Comparison of ENCODE assay signal across 1 cellular context in the genomic region with DNA sequence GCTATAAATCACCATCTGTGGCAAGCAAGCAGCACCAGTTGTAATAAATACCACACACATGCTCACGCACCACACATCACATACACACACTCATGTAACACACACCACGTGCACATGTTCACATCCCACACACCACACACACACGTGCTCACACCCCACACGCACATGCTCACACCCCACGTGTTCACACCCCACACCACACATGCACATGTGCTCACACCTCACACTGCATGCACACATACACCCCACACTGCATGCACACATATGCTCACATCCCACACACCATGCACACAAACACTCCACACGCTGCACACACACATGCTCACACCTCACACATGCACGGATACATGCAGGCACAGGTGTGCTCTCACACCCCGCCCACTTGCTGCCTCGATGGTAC.
TF ChIP-seq lines count a peak whose summit lies in the region.

No MANE protein-coding gene starts in this region.

TF ChIP-seq in HEK293, 187 proteins besides CTCF, POLR2A, EP300 and RAD21 (continued from another document):
- TF ChIP-seq, protein P1, sequence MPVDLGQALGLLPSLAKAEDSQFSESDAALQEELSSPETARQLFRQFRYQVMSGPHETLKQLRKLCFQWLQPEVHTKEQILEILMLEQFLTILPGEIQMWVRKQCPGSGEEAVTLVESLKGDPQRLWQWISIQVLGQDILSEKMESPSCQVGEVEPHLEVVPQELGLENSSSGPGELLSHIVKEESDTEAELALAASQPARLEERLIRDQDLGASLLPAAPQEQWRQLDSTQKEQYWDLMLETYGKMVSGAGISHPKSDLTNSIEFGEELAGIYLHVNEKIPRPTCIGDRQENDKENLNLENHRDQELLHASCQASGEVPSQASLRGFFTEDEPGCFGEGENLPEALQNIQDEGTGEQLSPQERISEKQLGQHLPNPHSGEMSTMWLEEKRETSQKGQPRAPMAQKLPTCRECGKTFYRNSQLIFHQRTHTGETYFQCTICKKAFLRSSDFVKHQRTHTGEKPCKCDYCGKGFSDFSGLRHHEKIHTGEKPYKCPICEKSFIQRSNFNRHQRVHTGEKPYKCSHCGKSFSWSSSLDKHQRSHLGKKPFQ (tag by site-specific recombination; IDR thresholded peaks at IDR 0.05): peak; percentile 98
- TF ChIP-seq YY2 (tag by site-specific recombination; IDR thresholded peaks at IDR 0.05): no peak
- no peak for TF ChIP-seq ZNF664 (tag by site-specific recombination; IDR thresholded peaks at IDR 0.05)
- TF ChIP-seq, protein P2, sequence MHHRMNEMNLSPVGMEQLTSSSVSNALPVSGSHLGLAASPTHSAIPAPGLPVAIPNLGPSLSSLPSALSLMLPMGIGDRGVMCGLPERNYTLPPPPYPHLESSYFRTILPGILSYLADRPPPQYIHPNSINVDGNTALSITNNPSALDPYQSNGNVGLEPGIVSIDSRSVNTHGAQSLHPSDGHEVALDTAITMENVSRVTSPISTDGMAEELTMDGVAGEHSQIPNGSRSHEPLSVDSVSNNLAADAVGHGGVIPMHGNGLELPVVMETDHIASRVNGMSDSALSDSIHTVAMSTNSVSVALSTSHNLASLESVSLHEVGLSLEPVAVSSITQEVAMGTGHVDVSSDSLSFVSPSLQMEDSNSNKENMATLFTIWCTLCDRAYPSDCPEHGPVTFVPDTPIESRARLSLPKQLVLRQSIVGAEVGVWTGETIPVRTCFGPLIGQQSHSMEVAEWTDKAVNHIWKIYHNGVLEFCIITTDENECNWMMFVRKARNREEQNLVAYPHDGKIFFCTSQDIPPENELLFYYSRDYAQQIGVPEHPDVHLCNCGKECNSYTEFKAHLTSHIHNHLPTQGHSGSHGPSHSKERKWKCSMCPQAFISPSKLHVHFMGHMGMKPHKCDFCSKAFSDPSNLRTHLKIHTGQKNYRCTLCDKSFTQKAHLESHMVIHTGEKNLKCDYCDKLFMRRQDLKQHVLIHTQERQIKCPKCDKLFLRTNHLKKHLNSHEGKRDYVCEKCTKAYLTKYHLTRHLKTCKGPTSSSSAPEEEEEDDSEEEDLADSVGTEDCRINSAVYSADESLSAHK (tag by site-specific recombination; IDR thresholded peaks at IDR 0.05): no peak
